In genomic region chr17:27793168-27793905, GRCh38 we compare ENCODE assay signal across 9 cellular contexts. TPM values are rescaled to one million over a fixed set of nuclear protein-coding genes. Genes with fewer than 3 reads are reported as not detected.
A peak's percentile ranks its signal among the peaks of the same experiment; 100 is the strongest.
DNase-seq lines count a peak whose midpoint lies in the region; ATAC-seq and TF ChIP-seq lines count a peak whose summit lies in the region.
"Had no signal": no experiment of that assay in that cellular context is flagged by ENCODE, and none has a peak within 500 bp of the region (broad histone marks: within the 10 kb centered on the region; RNA-seq: fewer than 3 reads in every experiment).

No MANE protein-coding gene starts in this region.

- peak; percentile 56 to 78 for ATAC-seq in activated T-cell treated with anti-CD3 and anti-CD28 coated beads, Interleukin-2, amount 50 U/mL, for 4 hours
- ATAC-seq in GM21528 (IDR thresholded peaks at IDR 0.05; ENCODE audit: low FRiP score, unreplicated experiment): no peak

- H3K9me3 Mint-ChIP-seq in activated T-cell treated with anti-CD3 and anti-CD28 coated beads, Interleukin-2, amount 50 U/mL, for 4 hours: no peaks in the 10 kb centered on the region
- no peaks in the 10 kb centered on the region for H3K9me3 Mint-ChIP-seq in Calu3 (ENCODE audit: low read depth, unreplicated experiment)

- no TSS peak for BruUV-seq in Calu3 (replicated peaks; lab: Mats Ljungman, UMichigan)

- H3K36me3 ChIP-seq in iPS-18a (ENCODE audit: control insufficient read depth, low read depth, low read length) (no peaks in the 10 kb centered on the region), spleen (no peaks in the 10 kb centered on the region)

- peak; percentile 66 for DNase-seq in DMS 273 (lab: John Stamatoyannopoulos, UW; ENCODE audit: unreplicated experiment)
- DNase-seq in DMS 273 treated with DMSO at 0.1 percent for 48 hours (lab: John Stamatoyannopoulos, UW): no peak
- DNase-seq in activated T-cell treated with anti-CD3 and anti-CD28 coated beads, Interleukin-2, amount 50 U/mL, for 4 hours: no peak
- DNase-seq in spleen: no peak
- DNase-seq in Calu3: no peak
- DNase-seq in NCI-H2171 (lab: John Stamatoyannopoulos, UW): no peak

- peaks cover 4% of the 10 kb centered on the region for H3K4me1 Mint-ChIP-seq in activated T-cell treated with anti-CD3 and anti-CD28 coated beads, Interleukin-2, amount 50 U/mL, for 4 hours (ENCODE audit: low read depth)
- H3K4me1 Mint-ChIP-seq in Calu3 (ENCODE audit: low read depth, unreplicated experiment): no peaks in the 10 kb centered on the region

- H3K27me3 Mint-ChIP-seq in activated T-cell treated with anti-CD3 and anti-CD28 coated beads, Interleukin-2, amount 50 U/mL, for 4 hours (ENCODE audit: low read depth): peaks cover 57% of the 10 kb centered on the region
- H3K27me3 Mint-ChIP-seq in Calu3 (ENCODE audit: unreplicated experiment): peaks cover 80% of the 10 kb centered on the region

- no peak overlapping the region for H3K27ac Mint-ChIP-seq in Calu3 (ENCODE audit: unreplicated experiment)

- peak overlapping the region; percentile 54 for H3K4me3 ChIP-seq in iPS-18a (ENCODE audit: low read length)
- peak overlapping the region in 6 of 8 donors; percentile 16 to 60 (median 28) for H3K4me3 ChIP-seq in spleen

- H3K4me3 Mint-ChIP-seq in activated T-cell treated with anti-CD3 and anti-CD28 coated beads, Interleukin-2, amount 50 U/mL, for 4 hours: peak overlapping the region; percentile 46
- H3K4me3 Mint-ChIP-seq in Calu3 (ENCODE audit: low read depth, unreplicated experiment): no peak overlapping the region

- no peak overlapping the region for H3K27ac ChIP-seq in iPS-18a (ENCODE audit: low read length)
- H3K27ac ChIP-seq in spleen: no peak overlapping the region
- H3K27ac ChIP-seq: 22Rv1 had no signal

- H3K4me1 ChIP-seq in iPS-18a (ENCODE audit: control insufficient read depth, low read depth, low read length) (no peaks in the 10 kb centered on the region), spleen (peaks cover 4 to 15% (median 10%) of the 10 kb centered on the region in 6 donors)

- 4 to 26% (median 8%) methylated on average over 8 to 58 of the region's 58 CpGs for WGBS in spleen, 5 donors

- H3K9me3 ChIP-seq in iPS-18a (ENCODE audit: control insufficient read depth, low read depth, low read length) (no peaks in the 10 kb centered on the region), spleen (no peaks in the 10 kb centered on the region)

- H3K9ac ChIP-seq in iPS-18a (ENCODE audit: low read length): peak overlapping the region; percentile 36

- intact Hi-C loops in spleen (cut with DNase I; ENCODE audit: low total_unique reads): no loop called here
- intact Hi-C loops in Calu3 (cut with micrococcal nuclease; ENCODE audit: unreplicated experiment): no loop called here

- H3K27me3 ChIP-seq in iPS-18a (ENCODE audit: control insufficient read depth, insufficient read depth, low read length) (peaks cover 29% of the 10 kb centered on the region), spleen (replicated peaks in 1 of 7) (peaks cover 0 to 76% (median 20%) of the 10 kb centered on the region in 7 donors)

- CTCF ChIA-PET in Calu3 (lab: Charles Lee): interaction anchor here (0.6 kb wide), 1 partner anchor 55 kb away, joined by 3 read pairs; no protein-coding TSS in a partner anchor

- TF ChIP-seq POLR2A in spleen (IDR thresholded peaks at IDR 0.05): no peak

- H3K36me3 Mint-ChIP-seq in activated T-cell treated with anti-CD3 and anti-CD28 coated beads, Interleukin-2, amount 50 U/mL, for 4 hours (ENCODE audit: insufficient read depth): no peaks in the 10 kb centered on the region
- H3K36me3 Mint-ChIP-seq in Calu3 (ENCODE audit: insufficient read depth, unreplicated experiment): no peaks in the 10 kb centered on the region

- TF ChIP-seq CTCF in spleen (IDR thresholded peaks at IDR 0.05 in 8 of 11, conservative IDR thresholded peaks at IDR 0.05 in 3 of 11): no peak
- no peak for TF ChIP-seq CTCF in Calu3 (IDR thresholded peaks at IDR 0.05; ENCODE audit: unreplicated experiment)

RNA-seq across cellular contexts. Expression of gene NOS2, which starts 7.0 kb away (rescaled TPM):
- not detected for total RNA-seq in activated T-cell treated with anti-CD3 and anti-CD28 coated beads, Interleukin-2, amount 50 U/mL, for 4 hours
- total RNA-seq in spleen (under 1 TPM in 6 of 7 donors, not detected in 1; 0.12 to 0.69 (median 0.32) TPM), Calu3 (2022) (not detected in 2 replicates)
- polyA plus RNA-seq in spleen: under 1 TPM; 0.02 to 0.10 (median 0.07) TPM
